In genomic region chr20:40463171-40463570, GRCh38 we compare ENCODE assay signal across 27 cellular contexts.
DNase-seq lines count a peak whose midpoint lies in the region; ATAC-seq and TF ChIP-seq lines count a peak whose summit lies in the region.
"Had no signal": no experiment of that assay in that cellular context is flagged by ENCODE, and none has a peak within 500 bp of the region (broad histone marks: within the 10 kb centered on the region; RNA-seq: fewer than 3 reads in every experiment).

No MANE protein-coding gene starts in this region.

- peak; percentile 30 for ATAC-seq in left lung
- ATAC-seq: gastrocnemius medialis; HCT116; stimulated activated naive CD8-positive, alpha-beta T cell treated with anti-CD3 and anti-CD28 coated beads, Interleukin-15, amount 100 ng/mL, for 72 hours had no signal

- TF ChIP-seq CTCF in 22Rv1 (IDR thresholded peaks at IDR 0.05) (no peak), HEK293 (tag by site-specific recombination; IDR thresholded peaks at IDR 0.05) (no peak), left lung (IDR thresholded peaks at IDR 0.05) (no peak), osteoblast (IDR thresholded peaks at IDR 0.05; ENCODE audit: extremely low read depth, low read depth, low read length) (no peak)

- peak overlapping the region; percentile 71 for H2AFZ ChIP-seq in osteoblast (ENCODE audit: low read length)

- H3K4me3 ChIP-seq in HEK293 (ENCODE audit: low read depth, low read length): no peak overlapping the region
- no peak overlapping the region for H3K4me3 ChIP-seq in left lung
- no peak overlapping the region for H3K4me3 ChIP-seq in osteoblast (ENCODE audit: insufficient read depth, low read length)
- H3K4me3 ChIP-seq: BLaER1 treated with 17β-estradiol and CSF1 and Interleukin-3, amounts not matched to agents 10 nM and 100 nM; cardiac muscle cell; gastrocnemius medialis; SJSA1; skin epidermis; tibial artery had no signal

- DNase-seq in left lung (peak in 1 of 2 donors; percentile 81), osteoblast (ENCODE audit: insufficient read length, low spot score, missing footprints) (no peak), putamen (ENCODE audit: low spot score) (no peak), ecto neural progenitor cell (ENCODE audit: low spot score) (no peak), ureter (ENCODE audit: low spot score) (no peak)
- DNase-seq in effector CD8-positive, alpha-beta T cell (lab: John Stamatoyannopoulos, UW): no peak
- DNase-seq: activated CD4-positive, alpha-beta memory T cell treated with anti-CD3 and anti-CD28 coated beads for 36 hours; cortex of kidney; DMS79; gastrocnemius medialis; GF-D8; hippocampal formation; Karpas-422; NCI-H1417 treated with DMSO at 0.1 percent for 48 hours; NCI-H2081; NCI-H69; stimulated activated CD8-positive, alpha-beta memory T cell treated with anti-CD3 and anti-CD28 coated beads, Interleukin-4, amount 100 ng/mL, for 48 hours; stimulated activated naive CD8-positive, alpha-beta T cell treated with anti-CD3 and anti-CD28 coated beads, Interleukin-15, amount 100 ng/mL, for 72 hours; T-helper 1 cell had no signal

- H3K9me3 ChIP-seq in HEK293 (ENCODE audit: control insufficient read depth, insufficient read depth, low read depth, low read length) (no peaks in the 10 kb centered on the region), left lung (no peaks in the 10 kb centered on the region), osteoblast (ENCODE audit: low read depth, low read length) (no peaks in the 10 kb centered on the region)
- H3K9me3 ChIP-seq: gastrocnemius medialis, SJSA1, tibial artery had no signal

- H3K4me2 ChIP-seq in osteoblast (ENCODE audit: insufficient read depth, low read length): no peak overlapping the region

- H3K27ac ChIP-seq in 22Rv1 (peak overlapping the region; percentile 46), HEK293 (ENCODE audit: extremely low read depth, low read depth, low read length) (0 out of 2 replicates have a peak overlapping the region, but pooled peaks have one; percentile 5), left lung (peak overlapping the region in 1 of 2 donors; percentile 82), osteoblast (ENCODE audit: low read depth, low read length) (no peak overlapping the region)
- H3K27ac ChIP-seq: cardiac muscle cell, SJSA1, tibial artery had no signal

- H3K27me3 ChIP-seq in left lung (no peaks in the 10 kb centered on the region), osteoblast (ENCODE audit: insufficient read depth, low read length) (no peaks in the 10 kb centered on the region)
- H3K27me3 ChIP-seq: BLaER1 treated with 17β-estradiol and CSF1 and Interleukin-3, amounts not matched to agents 10 nM and 100 nM; cardiac muscle cell; gastrocnemius medialis; SJSA1; tibial artery had no signal

- CTCF ChIA-PET in HEK293 (lab: Yijun Ruan, JAX): interaction anchor here (0.7 to 0.8 kb wide), 2 partner anchors 13 to 21 kb away, joined by 3 to 4 read pairs; no protein-coding TSS in a partner anchor

- no peaks in the 10 kb centered on the region for H4K20me1 ChIP-seq in osteoblast (ENCODE audit: insufficient read depth, low read length)
- H4K20me1 ChIP-seq: BLaER1 treated with 17β-estradiol and CSF1 and Interleukin-3, amounts not matched to agents 10 nM and 100 nM had no signal

- POLR2A ChIA-PET in HEK293 (lab: Yijun Ruan, JAX): no interaction called here

- H3K79me2 ChIP-seq in osteoblast (ENCODE audit: insufficient read depth, low read length): no peaks in the 10 kb centered on the region

- H3K36me3 ChIP-seq in HEK293 (ENCODE audit: control insufficient read depth in 2 of 2, insufficient read depth in 1 of 2, low read length in 2 of 2) (no peaks in the 10 kb centered on the region), left lung (no peaks in the 10 kb centered on the region), osteoblast (ENCODE audit: insufficient read depth, low read length) (no peaks in the 10 kb centered on the region)
- H3K36me3 ChIP-seq: BLaER1 treated with 17β-estradiol and CSF1 and Interleukin-3, amounts not matched to agents 10 nM and 100 nM; cardiac muscle cell; gastrocnemius medialis; SJSA1; tibial artery had no signal

- H3K4me1 ChIP-seq in HEK293 (ENCODE audit: control insufficient read depth, insufficient read depth, low read length): no peaks in the 10 kb centered on the region
- peaks cover 0 to 26% of the 10 kb centered on the region in 2 donors for H3K4me1 ChIP-seq in left lung
- H3K4me1 ChIP-seq in osteoblast (ENCODE audit: insufficient read depth, low read length): no peaks in the 10 kb centered on the region
- H3K4me1 ChIP-seq: gastrocnemius medialis, SJSA1, tibial artery had no signal

- intact Hi-C loops in left lung (cut with DNase I): no loop called here

TF ChIP-seq in HEK293, 187 proteins besides CTCF, POLR2A, EP300 and RAD21:
- TF ChIP-seq GLI4 (tag by site-specific recombination; IDR thresholded peaks at IDR 0.05) (no peak), ZBTB20 (tag by site-specific recombination; IDR thresholded peaks at IDR 0.05) (no peak), ZSCAN5A (tag by site-specific recombination; IDR thresholded peaks at IDR 0.05) (no peak), ZBTB1 (tag by site-specific recombination; IDR thresholded peaks at IDR 0.05) (no peak), KLF1 (tag by site-specific recombination; IDR thresholded peaks at IDR 0.05) (no peak), ZNF223 (tag by site-specific recombination; IDR thresholded peaks at IDR 0.05) (no peak), ATF2 (tag by site-specific recombination; IDR thresholded peaks at IDR 0.05; ENCODE audit: low read depth) (no peak), ZNF639 (tag by site-specific recombination; IDR thresholded peaks at IDR 0.05) (no peak)
